Comparison of ENCODE assay signal across 8 cellular contexts in the genomic region with DNA sequence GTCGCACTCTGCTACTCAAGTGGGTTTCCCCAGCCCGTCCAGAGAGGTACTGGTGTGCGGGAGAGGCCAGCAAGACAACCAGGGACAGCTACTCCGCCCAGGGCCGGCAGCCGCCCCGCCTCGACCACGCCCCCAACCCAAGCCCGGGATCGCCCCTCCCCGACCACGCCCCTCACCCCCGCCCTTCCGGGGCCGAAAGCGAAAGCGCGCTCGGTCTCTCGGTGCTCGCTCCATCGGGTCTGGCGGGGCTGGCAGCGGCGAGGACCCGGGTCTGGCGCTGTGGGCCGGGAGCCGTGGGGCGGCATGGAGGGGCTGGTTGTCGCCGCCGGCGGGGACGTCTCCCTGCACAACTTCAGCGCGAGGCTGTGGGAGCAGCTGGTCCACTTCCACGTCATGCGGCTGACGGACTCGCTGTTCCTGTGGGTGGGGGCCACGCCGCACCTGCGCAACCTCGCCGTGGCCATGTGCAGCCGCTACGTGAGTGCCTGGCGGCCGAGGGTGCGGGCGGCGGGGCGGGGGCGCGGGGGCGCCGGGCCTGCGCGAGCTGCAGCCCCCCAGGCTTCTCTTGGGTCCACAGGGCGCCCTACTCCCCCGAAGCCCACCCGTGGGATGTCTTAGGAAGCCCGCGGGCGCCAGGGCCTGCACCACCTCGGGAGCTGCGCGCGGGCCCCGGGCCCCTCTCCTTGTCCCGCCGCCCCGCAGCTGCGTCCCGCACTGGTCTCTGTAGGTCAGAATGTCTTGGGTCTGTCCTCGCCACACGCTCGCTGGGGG. TPM values are rescaled to one million over a fixed set of nuclear protein-coding genes. Genes with fewer than 3 reads are reported as not detected.
DNase-seq lines count a peak whose midpoint lies in the region; ATAC-seq and TF ChIP-seq lines count a peak whose summit lies in the region.

A gene with protein sequence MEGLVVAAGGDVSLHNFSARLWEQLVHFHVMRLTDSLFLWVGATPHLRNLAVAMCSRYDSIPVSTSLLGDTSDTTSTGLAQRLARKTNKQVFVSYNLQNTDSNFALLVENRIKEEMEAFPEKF (plus strand): TSS at position 228 of the 771 bp plus-strand sequence. CDS start 76 bp downstream, at position 304.

- peak within 1 kb of the TSS; percentile 92 for H3K27ac Mint-ChIP-seq in chondrocyte (ENCODE audit: unreplicated experiment)

- peak; percentile 72 for TF ChIP-seq POLR2A in GM19193 (IDR thresholded peaks at IDR 0.05; ENCODE audit: extremely low read depth, insufficient read depth, insufficient read length)

- H3K4me1 Mint-ChIP-seq in chondrocyte (ENCODE audit: low read depth): peaks cover 34% of the 10 kb centered on the region

- peak within 1 kb of the TSS; percentile 93 for H3K4me3 Mint-ChIP-seq in chondrocyte (ENCODE audit: unreplicated experiment)

- TF ChIP-seq CTCF in chondrocyte (IDR thresholded peaks at IDR 0.05): no peak

- DNase-seq in AML-193 (lab: John Stamatoyannopoulos, UW) (peak; percentile 79 to 81), NCI-H510A (lab: John Stamatoyannopoulos, UW) (peak; percentile 59), chondrocyte (ENCODE audit: low spot score) (peak; percentile 97), kidney glomerular epithelial cell (lab: John Stamatoyannopoulos, UW) (peak; percentile 64)
- DNase-seq in activated CD4-positive, alpha-beta T cell treated with anti-CD3 and anti-CD28 coated beads for 24 hours (ENCODE audit: low read depth in 2 of 2): peak; percentile 94 to 95
- DNase-seq in stimulated activated CD4-positive, alpha-beta T cell treated with anti-CD3 and anti-CD28 coated beads, Interleukin-15, amount 100 ng/mL, for 24 hours: peak; percentile 96

- peak; percentile 48 for ATAC-seq in HG03378 (IDR thresholded peaks at IDR 0.05; ENCODE audit: unreplicated experiment)

- H3K27me3 Mint-ChIP-seq in chondrocyte (ENCODE audit: low read depth): no peaks in the 10 kb centered on the region

- H3K36me3 Mint-ChIP-seq in chondrocyte (ENCODE audit: low read depth): no peaks in the 10 kb centered on the region

- H3K9me3 Mint-ChIP-seq in chondrocyte (ENCODE audit: low read depth): peaks cover 4% of the 10 kb centered on the region

RNA-seq across cellular contexts. Expression of the gene that starts here (rescaled TPM):
- 16.2 to 24.7 TPM (median 17.2 TPM) in 3 replicates for total RNA-seq in chondrocyte

Comparison
In these comparisons a context has a peak if more than half of its experiments do, and no peak if none do; other contexts are left out.
1. Peak in every context shown above with its lines: DNase-seq and ATAC-seq.